ENCODE assay signal across 19 cellular contexts in genomic region chr5:73232266-73233041, GRCh38. TPM values are rescaled to one million over a fixed set of nuclear protein-coding genes. Genes with fewer than 3 reads are reported as not detected.
DNase-seq lines count a peak whose midpoint lies in the region; ATAC-seq, FAIRE-seq and TF ChIP-seq lines count a peak whose summit lies in the region.
"Had no signal": no experiment of that assay in that cellular context is flagged by ENCODE, and none has a peak within 500 bp of the region (broad histone marks: within the 10 kb centered on the region; RNA-seq: fewer than 3 reads in every experiment).

No MANE protein-coding gene starts in this region.

- H4K91ac ChIP-seq in IMR-90 (ENCODE audit: insufficient read depth, low read depth, low read length): no peak overlapping the region; the same call in 1 of the 2 replicates

- H3K4me1 ChIP-seq in IMR-90 (ENCODE audit: control insufficient read depth, insufficient read depth, low read length): peaks cover 13% of the 10 kb centered on the region
- peaks cover 5% of the 10 kb centered on the region for H3K4me1 ChIP-seq in endothelial cell of umbilical vein (ENCODE audit: control insufficient read depth, extremely low read depth, insufficient read depth, low read length)
- peaks cover 37% of the 10 kb centered on the region for H3K4me1 ChIP-seq in neural progenitor cell
- H3K4me1 ChIP-seq: HAP-1 had no signal

- FAIRE-seq in endothelial cell of umbilical vein (lab: Jason Lieb, UNC): no peak
- FAIRE-seq: bronchial epithelial cell, GM12878, islet of Langerhans had no signal

- CTCF ChIA-PET in CD4-positive, alpha-beta T cell (lab: Charles Lee): no interaction called here
- CTCF ChIA-PET in IMR-90 (lab: Yijun Ruan, JAX) (interaction anchor here (1.3 kb wide), 1 partner anchor 14 kb away, joined by 3 read pairs; no protein-coding TSS in a partner anchor), endothelial cell of umbilical vein (lab: Charles Lee) (interaction anchor here (0.6 to 1.7 kb wide), 7 partner anchors 14 to 222 kb away, joined by 3 to 8 read pairs (median 3); partner anchors contain the start of gene FOXD1)

- H4K5ac ChIP-seq in IMR-90 (ENCODE audit: low read depth, low read length): no peak overlapping the region

- H2AK9ac ChIP-seq in IMR-90 (replicated peaks; ENCODE audit: low read depth, low read length, poor library complexity): peak overlapping the region; percentile 47

- H2AK5ac ChIP-seq in IMR-90 (ENCODE audit: low read depth, low read length): peak overlapping the region; percentile 74

- H2BK5ac ChIP-seq in IMR-90 (ENCODE audit: low read depth, low read length, poor library complexity, severe bottlenecking): no peak overlapping the region

- no peak for TF ChIP-seq CTCF in CD4-positive, alpha-beta T cell (IDR thresholded peaks at IDR 0.05)
- no peak for TF ChIP-seq CTCF in IMR-90 (conservative IDR thresholded peaks at IDR 0.05; ENCODE audit: low read depth, low read length)
- no peak for TF ChIP-seq CTCF in endothelial cell of umbilical vein (IDR thresholded peaks at IDR 0.05; ENCODE audit: extremely low read depth in 1 of 2, insufficient read depth in 1 of 2, low read depth in 1 of 2, low read length in 2 of 2)
- TF ChIP-seq CTCF in neural progenitor cell (IDR thresholded peaks at IDR 0.05): no peak

- peaks cover 89% of the 10 kb centered on the region for H3K27me3 Mint-ChIP-seq in CD4-positive, alpha-beta T cell
- H3K27me3 Mint-ChIP-seq in neural progenitor cell (ENCODE audit: insufficient read depth, low read depth): peaks cover 71% of the 10 kb centered on the region

- in situ Hi-C loops in IMR-90 (cut with MboI; ENCODE audit: low sequenced_read_pairs): no loop called here

- no peak overlapping the region for H3K18ac ChIP-seq in IMR-90 (ENCODE audit: low read depth, low read length)

- H3K23ac ChIP-seq in IMR-90 (ENCODE audit: low read depth, low read length): peak overlapping the region; percentile 22; the same call in 1 of the 2 replicates

- no peak overlapping the region for H3K9ac ChIP-seq in IMR-90 (ENCODE audit: low read depth, low read length)
- no peak overlapping the region for H3K9ac ChIP-seq in endothelial cell of umbilical vein (replicated peaks; ENCODE audit: extremely low read depth, insufficient read depth, low read length)
- no peak overlapping the region for H3K9ac ChIP-seq in neural progenitor cell

- dilution Hi-C loops in IMR-90 (cut with HindIII; ENCODE audit: low sequenced_read_pairs, unreplicated experiment): no loop called here
- dilution Hi-C loops in endothelial cell of umbilical vein (cut with MboI; ENCODE audit: extremely low pct_ligation_motif_present, low sequenced_read_pairs): no loop called here

- H2BK15ac ChIP-seq in IMR-90 (ENCODE audit: low read depth, low read length): no peak overlapping the region; the same call in 2 of the 3 replicates

- POLR2A ChIA-PET in CD4-positive, alpha-beta T cell (lab: Charles Lee): no interaction called here
- POLR2A ChIA-PET in IMR-90 (lab: Charles Lee; ENCODE audit: unreplicated experiment) (no interaction called here), endothelial cell of umbilical vein (lab: Charles Lee) (no interaction called here)

- H3F3A ChIP-seq in neural progenitor cell (ENCODE audit: low read depth): peaks cover 37% of the 10 kb centered on the region

- no peaks in the 10 kb centered on the region for H3K9me3 Mint-ChIP-seq in CD4-positive, alpha-beta T cell
- H3K9me3 Mint-ChIP-seq in neural progenitor cell: no peaks in the 10 kb centered on the region

- H3K4ac ChIP-seq in IMR-90 (ENCODE audit: low read depth, low read length): peak overlapping the region; percentile 57; the same call in 1 of the 2 replicates

- H3K79me1 ChIP-seq in IMR-90 (ENCODE audit: low read depth in 1 of 2, low read length in 2 of 2): no peaks in the 10 kb centered on the region

- H3K27ac Mint-ChIP-seq in CD4-positive, alpha-beta T cell: no peak overlapping the region
- no peak overlapping the region for H3K27ac Mint-ChIP-seq in neural progenitor cell

- TF ChIP-seq POLR2A in IMR-90 (IDR thresholded peaks at IDR 0.05; ENCODE audit: low read depth, low read length): no peak
- TF ChIP-seq POLR2A in endothelial cell of umbilical vein (IDR thresholded peaks at IDR 0.05; ENCODE audit: low read depth, low read length): no peak

- peak; percentile 29 for ATAC-seq in CD4-positive, alpha-beta T cell (ENCODE audit: poor library complexity)
- ATAC-seq in IMR-90 (ENCODE audit: low read depth) (no peak), HG03565 (IDR thresholded peaks at IDR 0.05; ENCODE audit: unreplicated experiment) (no peak), GM19035 (IDR thresholded peaks at IDR 0.05; ENCODE audit: unreplicated experiment) (no peak)
- ATAC-seq: GM12878 had no signal

- peak overlapping the region; percentile 28; the same call in 1 of the 2 replicates for H3K4me2 ChIP-seq in IMR-90 (ENCODE audit: low read depth, low read length)
- no peak overlapping the region for H3K4me2 ChIP-seq in endothelial cell of umbilical vein (ENCODE audit: insufficient read depth, low read length)
- H3K4me2 ChIP-seq in neural progenitor cell: peak overlapping the region; percentile 82

- DNase-seq in CD4-positive, alpha-beta T cell: no peak
- DNase-seq in IMR-90: no peak
- no peak for DNase-seq in endothelial cell of umbilical vein (ENCODE audit: low read depth, low spot score)
- peak; percentile 64 for DNase-seq in neural progenitor cell (ENCODE audit: low spot score)
- DNase-seq in RKO (ENCODE audit: low spot score): no peak
- DNase-seq in cerebellar nuclear complex (lab: John Stamatoyannopoulos, UW): no peak
- DNase-seq: activated CD8-positive, alpha-beta memory T cell treated with anti-CD3 and anti-CD28 coated beads, Interleukin-2, amount 50 U/mL, for 48 hours; NCI-H2171; Peyer's patch; spleen; stimulated activated CD8-positive, alpha-beta memory T cell treated with anti-CD3 and anti-CD28 coated beads, Interleukin-4, amount 100 ng/mL, for 48 hours had no signal

- no peaks in the 10 kb centered on the region for H3K79me2 ChIP-seq in endothelial cell of umbilical vein (ENCODE audit: control insufficient read depth, insufficient read depth, low read length)
- H3K79me2 ChIP-seq in neural progenitor cell (ENCODE audit: low read depth): no peaks in the 10 kb centered on the region

- H3K4me3 Mint-ChIP-seq in CD4-positive, alpha-beta T cell: peak overlapping the region; percentile 47
- peak overlapping the region; percentile 66 for H3K4me3 Mint-ChIP-seq in neural progenitor cell

- no peak overlapping the region for H4K8ac ChIP-seq in IMR-90 (ENCODE audit: low read depth in 2 of 2, low read length in 2 of 2)

- WGBS in IMR-90 (ENCODE audit: extremely low coverage in 2 of 2, insufficient read length in 1 of 2), 2 experiments: 57% methylated on average over 6 of the region's 39 CpGs; no CpG with 5 or more reads in 1 of the 2 experiments

- intact Hi-C loops in CD4-positive, alpha-beta T cell (cut with DNase I, micrococcal nuclease): no loop called here
- intact Hi-C loops in IMR-90 (cut with micrococcal nuclease) (no loop called here), endothelial cell of umbilical vein (cut with micrococcal nuclease) (loop anchor here (5.0 kb wide), 1 partner anchor 65 kb away; no protein-coding TSS in a partner anchor)

- H4K20me1 ChIP-seq in IMR-90 (ENCODE audit: insufficient read depth, low read length): no peaks in the 10 kb centered on the region
- no peaks in the 10 kb centered on the region for H4K20me1 ChIP-seq in endothelial cell of umbilical vein (replicated peaks; ENCODE audit: control insufficient read depth, extremely low read depth, insufficient read depth, low read length)
- H4K20me1 ChIP-seq in neural progenitor cell (ENCODE audit: low read depth): peaks cover 41% of the 10 kb centered on the region

- peak overlapping the region; percentile 74 for H2AFZ ChIP-seq in IMR-90 (replicated peaks; ENCODE audit: low read length, poor library complexity)
- H2AFZ ChIP-seq in endothelial cell of umbilical vein (ENCODE audit: low read depth, low read length): no peak overlapping the region
- H2AFZ ChIP-seq in neural progenitor cell (replicated peaks): no peak overlapping the region

- H2BK20ac ChIP-seq in IMR-90 (ENCODE audit: low read depth, low read length): peak overlapping the region; percentile 3; the same call in 1 of the 2 replicates

- BruUV-seq in IMR-90 (replicated peaks; lab: Mats Ljungman, UMichigan) (no TSS peak), endothelial cell of umbilical vein (replicated peaks; lab: Mats Ljungman, UMichigan) (no TSS peak)

- H3K9me1 ChIP-seq in IMR-90 (ENCODE audit: insufficient read depth, low read length) (0 out of 2 replicates have a peak, but pooled peaks cover 4% of the 10 kb centered on the region), endothelial cell of umbilical vein (replicated peaks; ENCODE audit: control insufficient read depth, extremely low read depth, insufficient read depth, low read length) (no peaks in the 10 kb centered on the region)

- H3K27me3 ChIP-seq in CD4-positive, alpha-beta T cell (ENCODE audit: control insufficient read depth, insufficient read depth, low read length): peaks cover 93% of the 10 kb centered on the region
- H3K27me3 ChIP-seq in IMR-90 (ENCODE audit: control insufficient read depth, insufficient read depth, low read length) (no peaks in the 10 kb centered on the region; the same call in 1 of the 2 replicates), endothelial cell of umbilical vein (ENCODE audit: control insufficient read depth in 2 of 2, insufficient read depth in 2 of 2, low read length in 2 of 2) (peaks cover 73 to 97% of the 10 kb centered on the region in 2 experiments), neural progenitor cell (peaks cover 99% of the 10 kb centered on the region)

- H3K56ac ChIP-seq in IMR-90 (ENCODE audit: extremely low read depth, insufficient read depth, low read length): no peak overlapping the region

- no peaks in the 10 kb centered on the region for H3K36me3 Mint-ChIP-seq in CD4-positive, alpha-beta T cell (ENCODE audit: low read depth)
- H3K36me3 Mint-ChIP-seq in neural progenitor cell: no peaks in the 10 kb centered on the region

- peak overlapping the region; percentile 75; the same call in 1 of the 2 replicates for H2BK120ac ChIP-seq in IMR-90 (ENCODE audit: low read depth, low read length)

- H3K9me3 ChIP-seq in CD4-positive, alpha-beta T cell (ENCODE audit: control insufficient read depth, low read length): no peaks in the 10 kb centered on the region
- H3K9me3 ChIP-seq in IMR-90 (ENCODE audit: control insufficient read depth, insufficient read depth, low read length) (peaks cover 2% of the 10 kb centered on the region; the same call in 1 of the 2 replicates), endothelial cell of umbilical vein (replicated peaks; ENCODE audit: control insufficient read depth, insufficient read depth, low read length) (no peaks in the 10 kb centered on the region), neural progenitor cell (ENCODE audit: low read depth) (no peaks in the 10 kb centered on the region)
- H3K9me3 ChIP-seq: HAP-1, Peyer's patch, spleen had no signal

- H3K4me1 Mint-ChIP-seq in CD4-positive, alpha-beta T cell (ENCODE audit: low read depth): peaks cover 30% of the 10 kb centered on the region
- H3K4me1 Mint-ChIP-seq in neural progenitor cell: peaks cover 27% of the 10 kb centered on the region

- no peak overlapping the region for H3K27ac ChIP-seq in CD4-positive, alpha-beta T cell (ENCODE audit: low read depth, low read length)
- H3K27ac ChIP-seq in IMR-90 (ENCODE audit: insufficient read depth, low read length): no peak overlapping the region
- no peak overlapping the region for H3K27ac ChIP-seq in endothelial cell of umbilical vein (ENCODE audit: insufficient read depth, low read depth, low read length)
- no peak overlapping the region for H3K27ac ChIP-seq in neural progenitor cell
- H3K27ac ChIP-seq: Peyer's patch, spleen had no signal

- H3K14ac ChIP-seq in IMR-90 (replicated peaks; ENCODE audit: low read depth, low read length): 0 out of 2 replicates have a peak overlapping the region, but pooled peaks have one; percentile 10

- no peak for TF ChIP-seq RAD21 in IMR-90 (IDR thresholded peaks at IDR 0.05; ENCODE audit: low read length)

- H3K4me3 ChIP-seq in IMR-90 (ENCODE audit: insufficient read depth, low read depth, low read length) (no peak overlapping the region), endothelial cell of umbilical vein (replicated peaks in 1 of 3; ENCODE audit: insufficient read depth in 1 of 3, low read depth in 1 of 3, low read length in 3 of 3) (no peak overlapping the region), neural progenitor cell (peak overlapping the region; percentile 3)
- H3K4me3 ChIP-seq: GM12878, HAP-1 had no signal

- no peaks in the 10 kb centered on the region for H3K36me3 ChIP-seq in IMR-90 (ENCODE audit: control insufficient read depth, insufficient read depth, low read length)
- no peaks in the 10 kb centered on the region for H3K36me3 ChIP-seq in endothelial cell of umbilical vein (ENCODE audit: control insufficient read depth in 2 of 2, extremely low read depth in 1 of 2, insufficient read depth in 2 of 2, low read length in 2 of 2)
- H3K36me3 ChIP-seq in neural progenitor cell: no peaks in the 10 kb centered on the region
- H3K36me3 ChIP-seq: HAP-1, Peyer's patch, spleen had no signal

RNA-seq across cellular contexts. Expression of gene TMEM174, which starts 59.5 kb away (rescaled TPM):
- not detected for total RNA-seq in CD4-positive, alpha-beta T cell
- not detected in 2 replicates for total RNA-seq in IMR-90 (2012; rRNA removed)
- polyA plus RNA-seq in IMR-90 (2012; rRNA removed): not detected in 2 replicates
- polyA plus RNA-seq in IMR-90 (2012; cell fraction: cytosol; rRNA removed): not detected in 2 replicates
- polyA plus RNA-seq in IMR-90 (2012; cell fraction: nucleus; rRNA removed; ENCODE audit: low replicate concordance): not detected in 2 replicates
- total RNA-seq in endothelial cell of umbilical vein: not detected in 2 replicates
- polyA plus RNA-seq in endothelial cell of umbilical vein: not detected in 2 replicates
- polyA plus RNA-seq in endothelial cell of umbilical vein (2011; cell fraction: cytosol; rRNA removed): not detected in 2 replicates
- polyA plus RNA-seq in endothelial cell of umbilical vein (2011; cell fraction: nucleus; rRNA removed): not detected in 2 replicates
- not detected in 2 replicates for polyA plus RNA-seq in endothelial cell of umbilical vein (2012)
- polyA minus RNA-seq in endothelial cell of umbilical vein: not detected in 2 replicates
- polyA minus RNA-seq in endothelial cell of umbilical vein (2011; cell fraction: cytosol; rRNA and poly(A)+ RNA removed): not detected
- polyA minus RNA-seq in endothelial cell of umbilical vein (2011; cell fraction: nucleus; rRNA and poly(A)+ RNA removed): not detected in 2 replicates
- not detected in 2 replicates for total RNA-seq in neural progenitor cell (ENCODE audit: low replicate concordance)
- total RNA-seq: bronchial epithelial cell, epithelial cell of proximal tubule, GM12878, LHCN-M2, Peyer's patch, spleen had no signal
- polyA plus RNA-seq: GM12878, spleen had no signal
